22 cellular contexts compared by ENCODE assay signal in the genomic region with DNA sequence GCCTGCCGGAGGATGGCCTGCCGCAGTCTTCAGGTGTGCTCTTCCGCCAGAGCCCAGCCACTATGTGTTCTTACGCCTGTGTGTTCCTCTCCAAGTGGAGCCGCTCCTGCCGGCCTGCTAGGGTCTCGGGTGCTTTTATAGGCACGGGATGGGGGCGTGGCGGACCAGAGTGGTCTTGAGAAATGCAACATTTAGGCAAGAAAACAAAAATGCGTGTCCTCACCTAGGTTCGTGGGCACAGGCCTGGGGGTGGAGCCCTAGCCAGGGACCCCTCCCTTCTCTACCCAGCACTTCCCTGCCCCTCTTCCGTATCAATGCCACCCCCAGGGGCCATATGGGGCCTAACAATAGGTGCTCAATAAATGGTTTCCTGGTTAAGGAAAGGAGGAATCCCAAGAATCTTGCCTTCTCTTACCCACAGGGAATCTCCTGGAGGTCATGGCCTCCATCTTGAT.
"Had no signal": no experiment of that assay in that cellular context is flagged by ENCODE, and none has a peak within 500 bp of the region (broad histone marks: within the 10 kb centered on the region; RNA-seq: fewer than 3 reads in every experiment).

No MANE protein-coding gene starts in this region.

- H3K9me3 ChIP-seq: left ventricle myocardium inferior, mucosa of descending colon, prostate gland, right atrium auricular region, tibial nerve, uterus had no signal

- DNase-seq: activated CD4-positive, alpha-beta memory T cell treated with anti-CD3 and anti-CD28 coated beads, Interleukin-2, amount 10 ng/mL, durations not matched to agents 7 days and 5 days; activated CD4-positive, alpha-beta T cell treated with anti-CD3 and anti-CD28 coated beads for 48 hours; activated CD4-positive, CD25-positive, alpha-beta regulatory T cell; activated CD8-positive, alpha-beta memory T cell treated with anti-CD3 and anti-CD28 coated beads, Interleukin-2, amount 10 ng/mL, durations not matched to agents 7 days and 5 days; activated naive CD4-positive, alpha-beta T cell treated with anti-CD3 and anti-CD28 coated beads for 36 hours; activated T-cell treated with anti-CD3 and anti-CD28 coated beads, Interleukin-2, amount 50 U/mL, for 1 hour; anterior cingulate cortex; caudate nucleus; foreskin keratinocyte; hippocampal formation; left ventricle myocardium inferior; mucosa of descending colon; naive B cell; stimulated activated naive CD8-positive, alpha-beta T cell treated with anti-CD3 and anti-CD28 coated beads, Interleukin-15, Interleukin-2, amounts not matched to agents 100 U/mL and 50 U/mL, for 24 hours; substantia nigra; uterus had no signal

- H3K27me3 Mint-ChIP-seq: activated CD4-positive, alpha-beta memory T cell treated with anti-CD3 and anti-CD28 coated beads, Interleukin-2, amount 10 ng/mL, durations not matched to agents 7 days and 5 days; activated CD8-positive, alpha-beta memory T cell treated with anti-CD3 and anti-CD28 coated beads, Interleukin-2, amount 10 ng/mL, durations not matched to agents 7 days and 5 days; naive B cell had no signal

- H3K36me3 Mint-ChIP-seq: brain, naive B cell had no signal

- H3K27me3 ChIP-seq: foreskin keratinocyte, right atrium auricular region, tibial nerve, uterus had no signal

- H3K27ac Mint-ChIP-seq: activated CD4-positive, alpha-beta memory T cell treated with anti-CD3 and anti-CD28 coated beads, Interleukin-2, amount 10 ng/mL, durations not matched to agents 7 days and 5 days; activated CD8-positive, alpha-beta memory T cell treated with anti-CD3 and anti-CD28 coated beads, Interleukin-2, amount 10 ng/mL, durations not matched to agents 7 days and 5 days; activated naive CD4-positive, alpha-beta T cell treated with anti-CD3 and anti-CD28 coated beads for 36 hours; brain; naive B cell had no signal

- H3K9me3 Mint-ChIP-seq: activated CD4-positive, alpha-beta memory T cell treated with anti-CD3 and anti-CD28 coated beads, Interleukin-2, amount 10 ng/mL, durations not matched to agents 7 days and 5 days; activated naive CD4-positive, alpha-beta T cell treated with anti-CD3 and anti-CD28 coated beads for 36 hours; brain; naive B cell; neural crest cell had no signal

- H3K4me1 ChIP-seq: foreskin keratinocyte, left ventricle myocardium inferior, prostate gland, right atrium auricular region, tibial nerve, uterus had no signal

- ATAC-seq: activated CD8-positive, alpha-beta memory T cell treated with anti-CD3 and anti-CD28 coated beads, Interleukin-2, amount 10 ng/mL, durations not matched to agents 7 days and 5 days; foreskin keratinocyte; mucosa of descending colon; stimulated activated naive CD8-positive, alpha-beta T cell treated with anti-CD3 and anti-CD28 coated beads, Interleukin-15, Interleukin-2, amounts not matched to agents 100 U/mL and 50 U/mL, for 24 hours had no signal

- H3K4me3 Mint-ChIP-seq: activated CD4-positive, alpha-beta memory T cell treated with anti-CD3 and anti-CD28 coated beads, Interleukin-2, amount 10 ng/mL, durations not matched to agents 7 days and 5 days; activated CD8-positive, alpha-beta memory T cell treated with anti-CD3 and anti-CD28 coated beads, Interleukin-2, amount 10 ng/mL, durations not matched to agents 7 days and 5 days; activated naive CD4-positive, alpha-beta T cell treated with anti-CD3 and anti-CD28 coated beads for 36 hours; brain; naive B cell; neural crest cell had no signal

- H3K4me3 ChIP-seq: left ventricle myocardium inferior, mucosa of descending colon, prostate gland, right atrium auricular region, tibial nerve, uterus had no signal

- H3K4me1 Mint-ChIP-seq: activated CD4-positive, alpha-beta memory T cell treated with anti-CD3 and anti-CD28 coated beads, Interleukin-2, amount 10 ng/mL, durations not matched to agents 7 days and 5 days; activated CD8-positive, alpha-beta memory T cell treated with anti-CD3 and anti-CD28 coated beads, Interleukin-2, amount 10 ng/mL, durations not matched to agents 7 days and 5 days; brain; naive B cell; neural crest cell had no signal

- H3K27ac ChIP-seq: epithelial cell of prostate, foreskin keratinocyte, left ventricle myocardium inferior, prostate gland, right atrium auricular region, tibial nerve, uterus had no signal

- H3K36me3 ChIP-seq: left ventricle myocardium inferior, prostate gland, right atrium auricular region, tibial nerve, uterus had no signal
